1 cellular context compared by ENCODE assay signal in the genomic region with DNA sequence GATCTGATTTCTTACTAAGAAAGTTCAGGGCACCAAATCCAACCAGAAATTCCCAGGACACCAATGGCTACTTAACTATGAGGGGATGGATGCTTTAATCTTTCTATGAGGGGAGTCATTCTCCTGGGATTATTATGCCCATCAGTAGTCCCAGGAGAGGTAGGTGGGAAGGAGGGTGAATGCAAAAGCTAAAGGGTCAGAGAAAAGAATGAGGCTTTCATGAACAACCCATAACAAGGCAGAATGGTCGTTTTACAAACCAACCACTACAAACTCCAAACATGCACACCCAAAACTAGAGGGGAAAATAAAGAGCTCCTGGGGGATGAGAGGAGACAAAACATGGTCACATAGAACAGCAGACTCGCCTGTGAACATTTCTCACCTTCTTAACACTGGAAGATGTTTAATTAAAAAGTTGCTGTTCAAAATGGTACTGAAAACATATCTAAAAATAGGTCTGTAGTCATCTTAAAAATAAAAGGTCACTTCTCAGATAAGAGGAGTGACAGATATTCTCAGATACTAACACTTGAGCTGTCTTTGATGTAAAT.
A peak's percentile ranks its signal among the peaks of the same experiment; 100 is the strongest.
TF ChIP-seq lines count a peak whose summit lies in the region.

No MANE protein-coding gene starts in this region.

TF ChIP-seq in GM12878, 131 proteins besides CTCF, POLR2A, EP300 and RAD21:
- TF ChIP-seq RCOR1 (conservative IDR thresholded peaks at IDR 0.05; ENCODE audit: low read depth, low read length) (no peak), IKZF1 (conservative IDR thresholded peaks at IDR 0.05) (no peak), SUPT20H (IDR thresholded peaks at IDR 0.05; ENCODE audit: borderline replicate concordance, control insufficient read depth, low read depth, low read length) (no peak), ATF7 (IDR thresholded peaks at IDR 0.05; ENCODE audit: low read depth) (0 out of 2 replicates have a peak, but pooled peaks have one; percentile 21), MTA2 (IDR thresholded peaks at IDR 0.05; ENCODE audit: low read depth) (peak; percentile 20; the same call in 1 of the 2 replicates), CREB1 (IDR thresholded peaks at IDR 0.05; ENCODE audit: low read depth) (no peak), CBX5 (IDR thresholded peaks at IDR 0.05; ENCODE audit: low read depth) (peak; percentile 97), BRCA1 (IDR thresholded peaks at IDR 0.05; ENCODE audit: low read depth, low read length) (no peak), MEF2A (IDR thresholded peaks at IDR 0.05; ENCODE audit: insufficient read depth, low read depth, low read length) (peak; percentile 56; the same call in 1 of the 2 replicates), HDAC6 (IDR thresholded peaks at IDR 0.05; ENCODE audit: unreplicated experiment) (no peak), YBX1 (IDR thresholded peaks at IDR 0.05) (no peak), MEF2B (IDR thresholded peaks at IDR 0.05; ENCODE audit: partially characterized antibody, poor library complexity, severe bottlenecking) (peak; percentile 30), PKNOX1 (IDR thresholded peaks at IDR 0.05) (peak; percentile 41; the same call in 1 of the 2 replicates), KLF5 (IDR thresholded peaks at IDR 0.05; ENCODE audit: partially characterized antibody) (peak; percentile 53)
- TF ChIP-seq, protein P1, sequence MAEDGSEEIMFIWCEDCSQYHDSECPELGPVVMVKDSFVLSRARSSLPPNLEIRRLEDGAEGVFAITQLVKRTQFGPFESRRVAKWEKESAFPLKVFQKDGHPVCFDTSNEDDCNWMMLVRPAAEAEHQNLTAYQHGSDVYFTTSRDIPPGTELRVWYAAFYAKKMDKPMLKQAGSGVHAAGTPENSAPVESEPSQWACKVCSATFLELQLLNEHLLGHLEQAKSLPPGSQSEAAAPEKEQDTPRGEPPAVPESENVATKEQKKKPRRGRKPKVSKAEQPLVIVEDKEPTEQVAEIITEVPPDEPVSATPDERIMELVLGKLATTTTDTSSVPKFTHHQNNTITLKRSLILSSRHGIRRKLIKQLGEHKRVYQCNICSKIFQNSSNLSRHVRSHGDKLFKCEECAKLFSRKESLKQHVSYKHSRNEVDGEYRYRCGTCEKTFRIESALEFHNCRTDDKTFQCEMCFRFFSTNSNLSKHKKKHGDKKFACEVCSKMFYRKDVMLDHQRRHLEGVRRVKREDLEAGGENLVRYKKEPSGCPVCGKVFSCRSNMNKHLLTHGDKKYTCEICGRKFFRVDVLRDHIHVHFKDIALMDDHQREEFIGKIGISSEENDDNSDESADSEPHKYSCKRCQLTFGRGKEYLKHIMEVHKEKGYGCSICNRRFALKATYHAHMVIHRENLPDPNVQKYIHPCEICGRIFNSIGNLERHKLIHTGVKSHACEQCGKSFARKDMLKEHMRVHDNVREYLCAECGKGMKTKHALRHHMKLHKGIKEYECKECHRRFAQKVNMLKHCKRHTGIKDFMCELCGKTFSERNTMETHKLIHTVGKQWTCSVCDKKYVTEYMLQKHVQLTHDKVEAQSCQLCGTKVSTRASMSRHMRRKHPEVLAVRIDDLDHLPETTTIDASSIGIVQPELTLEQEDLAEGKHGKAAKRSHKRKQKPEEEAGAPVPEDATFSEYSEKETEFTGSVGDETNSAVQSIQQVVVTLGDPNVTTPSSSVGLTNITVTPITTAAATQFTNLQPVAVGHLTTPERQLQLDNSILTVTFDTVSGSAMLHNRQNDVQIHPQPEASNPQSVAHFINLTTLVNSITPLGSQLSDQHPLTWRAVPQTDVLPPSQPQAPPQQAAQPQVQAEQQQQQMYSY (CRISPR knock-in tag; IDR thresholded peaks at IDR 0.05): no peak
